16 cellular contexts compared by ENCODE assay signal in the genomic region with DNA sequence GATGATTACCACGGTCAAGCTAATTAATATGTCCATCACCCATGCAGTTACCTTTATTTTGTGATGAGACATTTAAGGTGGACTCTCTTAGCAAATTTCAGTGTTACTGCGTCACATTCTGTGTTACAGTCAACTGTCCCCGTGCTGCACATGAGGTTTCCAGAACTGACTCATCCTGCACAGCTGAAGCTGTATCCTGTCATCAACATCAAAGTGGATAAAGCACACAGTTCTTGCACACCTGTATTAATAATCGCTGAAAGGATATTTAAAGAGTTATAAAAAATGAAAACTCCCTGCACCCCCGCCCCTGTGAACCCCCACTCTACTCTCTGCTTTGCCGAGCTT.
DNase-seq lines count a peak whose midpoint lies in the region; ATAC-seq lines count a peak whose summit lies in the region.
"Had no signal": no experiment of that assay in that cellular context is flagged by ENCODE, and none has a peak within 500 bp of the region (broad histone marks: within the 10 kb centered on the region; RNA-seq: fewer than 3 reads in every experiment).

No MANE protein-coding gene starts in this region.

- H3K4me1 ChIP-seq in effector memory CD4-positive, alpha-beta T cell (ENCODE audit: control insufficient read depth, insufficient read depth, low read length, poor library complexity, severe bottlenecking), result no peaks in the 10 kb centered on the region
- H3K4me1 ChIP-seq: stomach, vagina had no signal

- no peaks in the 10 kb centered on the region for H3K27me3 ChIP-seq in effector memory CD4-positive, alpha-beta T cell (replicated peaks; ENCODE audit: control insufficient read depth, insufficient read depth, low read length, poor library complexity, severe bottlenecking)
- H3K27me3 ChIP-seq: BLaER1, neural progenitor cell, vagina had no signal

- DNase-seq in COR-L47 (lab: John Stamatoyannopoulos, UW), result peak; percentile 70
- DNase-seq in NCI-H146 treated with DMSO at 0.1 percent for 48 hours (lab: John Stamatoyannopoulos, UW; ENCODE audit: unreplicated experiment), result peak; percentile 61
- DNase-seq in activated T-cell treated with anti-CD3 and anti-CD28 coated beads for 48 hours (ENCODE audit: low read depth), result peak; percentile 9
- peak; percentile 9 to 21 (median 21) for DNase-seq in stimulated activated CD4-positive, alpha-beta T cell treated with anti-CD3 and anti-CD28 coated beads, Interleukin-12 subunit alpha, Interleukin-12 subunit beta, amount 100 ng/mL, for 48 hours (ENCODE audit: low read depth in 2 of 3, low spot score in 1 of 3)
- DNase-seq in effector memory CD4-positive, alpha-beta T cell, result no peak
- DNase-seq in UCSD-AML1 (lab: John Stamatoyannopoulos, UW; ENCODE audit: unreplicated experiment), result no peak
- DNase-seq: MV-4-11, NCI-H226, OCI-M1, retina, stomach had no signal

- peaks cover 8% of the 10 kb centered on the region for H3K9me3 ChIP-seq in effector memory CD4-positive, alpha-beta T cell (ENCODE audit: control insufficient read depth, low read length)

- ATAC-seq in HG03457 (IDR thresholded peaks at IDR 0.05; ENCODE audit: unreplicated experiment), result no peak
- ATAC-seq: SK-N-SH treated with all-trans-retinoic acid at 6 μM for 48 hours had no signal

- no peak overlapping the region for H3K27ac ChIP-seq in effector memory CD4-positive, alpha-beta T cell (ENCODE audit: insufficient read depth, low read length, poor library complexity, severe bottlenecking)
- H3K27ac ChIP-seq: BLaER1, neural progenitor cell, stomach, vagina had no signal

- H3K4me3 ChIP-seq in effector memory CD4-positive, alpha-beta T cell (ENCODE audit: insufficient read depth, low read depth, low read length, poor library complexity, severe bottlenecking), result no peak overlapping the region
- H3K4me3 ChIP-seq: BLaER1, neural progenitor cell, stomach, vagina had no signal

- H3K36me3 ChIP-seq in effector memory CD4-positive, alpha-beta T cell (ENCODE audit: control insufficient read depth, insufficient read depth, low read length), result no peaks in the 10 kb centered on the region
- H3K36me3 ChIP-seq: BLaER1, neural progenitor cell, stomach, vagina had no signal

Comparison
In these comparisons a context has a peak if more than half of its experiments do, and no peak if none do; other contexts are left out.
1. DNase-seq: peak in COR-L47 (single experiment), NCI-H146 treated with DMSO at 0.1 percent for 48 hours (single experiment), activated T-cell treated with anti-CD3 and anti-CD28 coated beads for 48 hours (single experiment) and stimulated activated CD4-positive, alpha-beta T cell treated with anti-CD3 and anti-CD28 coated beads, Interleukin-12 subunit alpha, Interleukin-12 subunit beta, amount 100 ng/mL, for 48 hours (3 of 3); none in effector memory CD4-positive, alpha-beta T cell (0 of 3) and UCSD-AML1 (single experiment).